ENCODE assay signal across 10 cellular contexts in the genomic region with DNA sequence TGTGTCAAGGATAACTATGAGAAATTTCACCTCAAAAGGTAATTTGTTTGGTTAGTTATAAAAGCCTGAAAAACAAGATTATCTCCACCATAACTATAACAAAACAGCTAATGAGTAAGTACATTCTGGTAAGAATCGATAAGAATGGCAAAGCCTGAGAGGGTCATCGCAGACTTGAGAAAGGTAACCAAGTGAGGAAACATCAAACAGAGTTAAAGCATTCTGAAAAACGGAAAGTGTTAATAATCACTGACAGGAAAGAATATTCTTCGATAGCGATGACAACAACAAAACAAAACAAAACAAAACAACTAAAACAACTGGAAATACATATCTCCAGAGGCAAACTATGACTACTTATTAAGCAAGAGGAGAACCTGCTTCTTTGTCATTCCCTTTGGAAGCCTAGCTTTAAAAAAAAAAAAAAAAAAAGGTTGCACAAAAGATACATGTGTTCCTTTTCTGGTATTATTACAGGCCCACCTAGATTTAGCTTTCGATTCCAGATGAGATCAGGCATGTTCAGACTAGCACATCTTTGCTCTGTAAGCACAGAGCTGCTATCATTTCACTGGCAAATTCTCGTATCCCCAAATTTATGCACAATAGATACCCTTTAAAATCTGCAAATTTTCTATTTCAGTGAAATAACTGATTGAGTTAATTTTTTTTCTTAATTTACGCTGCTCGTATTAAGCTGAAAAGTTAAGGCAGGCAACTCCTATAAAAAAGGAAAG.
DNase-seq lines count a peak whose midpoint lies in the region; ATAC-seq, FAIRE-seq and TF ChIP-seq lines count a peak whose summit lies in the region.
"Had no signal": no experiment of that assay in that cellular context is flagged by ENCODE, and none has a peak within 500 bp of the region (broad histone marks: within the 10 kb centered on the region; RNA-seq: fewer than 3 reads in every experiment).

No MANE protein-coding gene starts in this region.

- H3K36me3 ChIP-seq in astrocyte (ENCODE audit: insufficient read depth, low read length) (no peaks in the 10 kb centered on the region), spleen (no peaks in the 10 kb centered on the region), PC-9 (ENCODE audit: low read depth) (no peaks in the 10 kb centered on the region)

- DNase-seq in astrocyte (ENCODE audit: low read depth), result no peak
- DNase-seq in spleen, result no peak
- DNase-seq in foreskin melanocyte, result no peak
- DNase-seq in PC-9, result no peak
- DNase-seq: activated T-cell treated with anti-CD3 and anti-CD28 coated beads, Interleukin-2, amount 50 U/mL, for 24 hours; erythroblast had no signal

- no peak overlapping the region for H3K27ac Mint-ChIP-seq in astrocyte (ENCODE audit: unreplicated experiment)
- H3K27ac Mint-ChIP-seq: activated T-cell treated with anti-CD3 and anti-CD28 coated beads, Interleukin-2, amount 50 U/mL, for 24 hours had no signal

- ATAC-seq in HG03159 (IDR thresholded peaks at IDR 0.05; ENCODE audit: unreplicated experiment), result peak; percentile 35
- ATAC-seq in HG02840 (IDR thresholded peaks at IDR 0.05; ENCODE audit: low FRiP score, unreplicated experiment), result no peak
- no peak for ATAC-seq in HG02973 (IDR thresholded peaks at IDR 0.05; ENCODE audit: unreplicated experiment)

- H2AFZ ChIP-seq in astrocyte (ENCODE audit: low read depth, low read length), result no peak overlapping the region
- no peak overlapping the region for H2AFZ ChIP-seq in PC-9

- H3K4me2 ChIP-seq in astrocyte (ENCODE audit: low read length) (peak overlapping the region; percentile 80), PC-9 (no peak overlapping the region)

- BruUV-seq in PC-9 (replicated peaks; lab: Mats Ljungman, UMichigan), result no TSS peak

- peaks cover 9% of the 10 kb centered on the region for H4K20me1 ChIP-seq in astrocyte (ENCODE audit: insufficient read depth, low read length)
- peaks cover 3% of the 10 kb centered on the region for H4K20me1 ChIP-seq in PC-9 (ENCODE audit: insufficient read depth)

- FAIRE-seq in astrocyte (lab: Jason Lieb, UNC), result no peak

- H3K9me3 ChIP-seq in astrocyte (ENCODE audit: insufficient read depth, low read depth, low read length), result no peaks in the 10 kb centered on the region
- H3K9me3 ChIP-seq in spleen, result no peaks in the 10 kb centered on the region
- no peaks in the 10 kb centered on the region for H3K9me3 ChIP-seq in PC-9 (ENCODE audit: insufficient read depth, low read depth)

- CTCF ChIA-PET in PC-9 (lab: Charles Lee), result interaction anchor here (0.6 kb wide), 2 partner anchors 65 to 605 kb away, joined by 4 read pairs; no protein-coding TSS in a partner anchor

- peaks cover 74% of the 10 kb centered on the region for H3K79me2 ChIP-seq in astrocyte (ENCODE audit: insufficient read depth, low read length)
- H3K79me2 ChIP-seq in PC-9 (ENCODE audit: low read depth), result no peaks in the 10 kb centered on the region

- H3K4me3 ChIP-seq in astrocyte (ENCODE audit: insufficient read depth, low read depth, low read length) (peak overlapping the region; percentile 37), spleen (peak overlapping the region in 2 of 8 donors; percentile 4 to 38), PC-9 (no peak overlapping the region)

- TF ChIP-seq CTCF in astrocyte (IDR thresholded peaks at IDR 0.05; ENCODE audit: insufficient read depth, low read depth, low read length) (no peak), spleen (IDR thresholded peaks at IDR 0.05 in 8 of 11, conservative IDR thresholded peaks at IDR 0.05 in 3 of 11) (no peak), PC-9 (conservative IDR thresholded peaks at IDR 0.05) (no peak)

- WGBS in spleen, 5 donors, result 75 to 88% (median 86%) methylated on average over 9 of the region's 9 CpGs

- H3K27ac ChIP-seq in astrocyte (ENCODE audit: low read depth, low read length) (peak overlapping the region; percentile 17), spleen (peak overlapping the region in 6 of 8 donors; percentile 41 to 80 (median 73)), PC-9 (no peak overlapping the region)

- H3K36me3 Mint-ChIP-seq in astrocyte (ENCODE audit: low read depth, unreplicated experiment), result no peaks in the 10 kb centered on the region

- no peak overlapping the region for H3K4me3 Mint-ChIP-seq in astrocyte (ENCODE audit: unreplicated experiment)
- H3K4me3 Mint-ChIP-seq: activated T-cell treated with anti-CD3 and anti-CD28 coated beads, Interleukin-2, amount 50 U/mL, for 24 hours had no signal

- H3K4me1 ChIP-seq in astrocyte (ENCODE audit: insufficient read depth, low read length) (peaks cover 19% of the 10 kb centered on the region), spleen (peaks cover 0 to 51% (median 20%) of the 10 kb centered on the region in 6 donors), PC-9 (replicated peaks; ENCODE audit: insufficient read depth) (no peaks in the 10 kb centered on the region)

- H3K27me3 ChIP-seq in astrocyte (ENCODE audit: insufficient read depth, low read length) (no peaks in the 10 kb centered on the region), spleen (replicated peaks in 1 of 7) (no peaks in the 10 kb centered on the region), PC-9 (ENCODE audit: insufficient read depth, low read depth) (no peaks in the 10 kb centered on the region)

- H3K9ac ChIP-seq in astrocyte (ENCODE audit: low read length), result peak overlapping the region; percentile 55

- no peaks in the 10 kb centered on the region for H3K9me3 Mint-ChIP-seq in astrocyte (ENCODE audit: unreplicated experiment)
- H3K9me3 Mint-ChIP-seq: activated T-cell treated with anti-CD3 and anti-CD28 coated beads, Interleukin-2, amount 50 U/mL, for 24 hours had no signal

- POLR2A ChIA-PET in PC-9 (lab: Charles Lee; ENCODE audit: unreplicated experiment), result interaction anchor here (0.6 to 0.7 kb wide), 3 partner anchors 9 to 175 kb away, joined by 4 to 5 read pairs (median 5); no protein-coding TSS in a partner anchor

- 0 out of 2 replicates have a peak, but pooled peaks cover 3% of the 10 kb centered on the region for H3F3A ChIP-seq in PC-9 (ENCODE audit: insufficient read depth, low read depth)

- TF ChIP-seq POLR2A in GM19099 (IDR thresholded peaks at IDR 0.05; ENCODE audit: extremely low read depth, insufficient read length, low read depth) (peak; percentile 25), spleen (IDR thresholded peaks at IDR 0.05) (no peak)

- peaks cover 32% of the 10 kb centered on the region for H3K4me1 Mint-ChIP-seq in astrocyte (ENCODE audit: low read depth, unreplicated experiment)

- H3K9me2 ChIP-seq in PC-9 (ENCODE audit: insufficient read depth), result no peaks in the 10 kb centered on the region

- no peaks in the 10 kb centered on the region for H3K27me3 Mint-ChIP-seq in astrocyte (ENCODE audit: low read depth, unreplicated experiment)
- H3K27me3 Mint-ChIP-seq: activated T-cell treated with anti-CD3 and anti-CD28 coated beads, Interleukin-2, amount 50 U/mL, for 24 hours had no signal

- intact Hi-C loops in spleen (cut with DNase I; ENCODE audit: low total_unique reads) (no loop called here), PC-9 (cut with micrococcal nuclease; ENCODE audit: unreplicated experiment) (no loop called here)
